8 cellular contexts compared by ENCODE assay signal in genomic region chr11:125110996-125111340, GRCh38. TPM values are rescaled to one million over a fixed set of nuclear protein-coding genes. Genes with fewer than 3 reads are reported as not detected.
A peak's percentile ranks its signal among the peaks of the same experiment; 100 is the strongest.
DNase-seq lines count a peak whose midpoint lies in the region; ATAC-seq and TF ChIP-seq lines count a peak whose summit lies in the region.

No MANE protein-coding gene starts in this region.

- H3K27ac ChIP-seq in HUES48 (ENCODE audit: low read depth, low read length) (peak overlapping the region; percentile 69), right atrium auricular region (peak overlapping the region; percentile 80 to 82), gastrocnemius medialis (peak overlapping the region; percentile 82 to 86 (median 84))

- TF ChIP-seq CTCF in right atrium auricular region (IDR thresholded peaks at IDR 0.05) (no peak), gastrocnemius medialis (IDR thresholded peaks at IDR 0.05 in 4 of 5, conservative IDR thresholded peaks at IDR 0.05 in 1 of 5) (no peak)

- H3K36me3 Mint-ChIP-seq in activated CD4-positive, alpha-beta memory T cell treated with anti-CD3 and anti-CD28 coated beads for 36 hours: no peaks in the 10 kb centered on the region

- H3K27me3 ChIP-seq in HUES48 (ENCODE audit: control insufficient read depth, insufficient read depth, low read length) (no peaks in the 10 kb centered on the region), right atrium auricular region (no peaks in the 10 kb centered on the region), gastrocnemius medialis (peaks cover 0 to 1% (median 0%) of the 10 kb centered on the region in 3 donors)

- peak overlapping the region; percentile 82 for H3K27ac Mint-ChIP-seq in activated CD4-positive, alpha-beta memory T cell treated with anti-CD3 and anti-CD28 coated beads for 36 hours

- H3K36me3 ChIP-seq in HUES48 (ENCODE audit: control insufficient read depth, insufficient read depth, low read length): peaks cover 6% of the 10 kb centered on the region; the same call in 1 of the 2 replicates
- H3K36me3 ChIP-seq in right atrium auricular region: no peaks in the 10 kb centered on the region
- H3K36me3 ChIP-seq in gastrocnemius medialis: no peaks in the 10 kb centered on the region

- POLR2A ChIA-PET in activated CD4-positive, alpha-beta memory T cell treated with anti-CD3 and anti-CD28 coated beads for 36 hours (lab: Charles Lee): interaction anchor here (1.8 to 2.6 kb wide), 2 partner anchors 13 to 157 kb away, joined by 9 to 12 read pairs; partner anchors contain the start of gene CCDC15

- H3K9ac ChIP-seq in HUES48 (ENCODE audit: low read depth, low read length): peak overlapping the region; percentile 63

- in situ Hi-C loops in gastrocnemius medialis (cut with MboI; ENCODE audit: low sequenced_read_pairs in 4 of 4): loop anchor here in 2 of 4 donors (10.0 to 25.0 kb wide), 3 partner anchors 156 to 776 kb away; partner anchors contain the start of genes CCDC15 (in 2 of the 2), EI24 (in 1 of the 2) and HYLS1 (in 1 of the 2)

- H3K9me3 ChIP-seq in HUES48 (ENCODE audit: control insufficient read depth, insufficient read depth, low read length) (peaks cover 12% of the 10 kb centered on the region), right atrium auricular region (no peaks in the 10 kb centered on the region), gastrocnemius medialis (no peaks in the 10 kb centered on the region)

- peaks cover 7% of the 10 kb centered on the region for H3K9me3 Mint-ChIP-seq in activated CD4-positive, alpha-beta memory T cell treated with anti-CD3 and anti-CD28 coated beads for 36 hours

- DNase-seq in Daoy (ENCODE audit: low read depth): peak; percentile 17
- DNase-seq in activated CD4-positive, alpha-beta memory T cell treated with anti-CD3 and anti-CD28 coated beads for 36 hours: peak; percentile 22
- DNase-seq in right atrium auricular region (ENCODE audit: low spot score): no peak
- DNase-seq in gastrocnemius medialis: no peak
- DNase-seq in NCI-H226: no peak
- no peak for DNase-seq in activated gamma-delta T cell treated with Interleukin-2 at 50 U/mL for 16 hours

- no peaks in the 10 kb centered on the region for H3K27me3 Mint-ChIP-seq in activated CD4-positive, alpha-beta memory T cell treated with anti-CD3 and anti-CD28 coated beads for 36 hours

- peak overlapping the region; percentile 88 for H3K4me3 Mint-ChIP-seq in activated CD4-positive, alpha-beta memory T cell treated with anti-CD3 and anti-CD28 coated beads for 36 hours

- CTCF ChIA-PET in activated CD4-positive, alpha-beta memory T cell treated with anti-CD3 and anti-CD28 coated beads for 36 hours (lab: Charles Lee): interaction anchor here (0.6 to 6.5 kb wide), 4 partner anchors 14 to 449 kb away, joined by 3 to 51 read pairs (median 18); no protein-coding TSS in a partner anchor

- peaks cover 10% of the 10 kb centered on the region for H3K4me1 ChIP-seq in HUES48 (ENCODE audit: control insufficient read depth, insufficient read depth, low read length)
- peaks cover 0 to 12% of the 10 kb centered on the region in 2 donors for H3K4me1 ChIP-seq in right atrium auricular region
- H3K4me1 ChIP-seq in gastrocnemius medialis: peaks cover 11 to 15% of the 10 kb centered on the region in 2 donors

- H3K4me1 Mint-ChIP-seq in activated CD4-positive, alpha-beta memory T cell treated with anti-CD3 and anti-CD28 coated beads for 36 hours (ENCODE audit: low read depth): peaks cover 16% of the 10 kb centered on the region

- TF ChIP-seq POLR2A in gastrocnemius medialis (IDR thresholded peaks at IDR 0.05): no peak

- intact Hi-C loops in activated CD4-positive, alpha-beta memory T cell treated with anti-CD3 and anti-CD28 coated beads for 36 hours (cut with micrococcal nuclease): loop anchor here (1.0 to 5.0 kb wide), 6 partner anchors 49 to 1370 kb away; partner anchors contain the start of genes CCDC15, HYLS1, SLC37A2 and ZNF202
- intact Hi-C loops in gastrocnemius medialis (cut with DNase I; ENCODE audit: low total_unique reads): loop anchor here (1.0 to 5.0 kb wide), 5 partner anchors 13 to 438 kb away; partner anchors contain the start of genes CCDC15, PKNOX2, SIAE and SPA17

- H3K4me3 ChIP-seq in HUES48 (ENCODE audit: low read depth, low read length) (peak overlapping the region; percentile 95), right atrium auricular region (peak overlapping the region; percentile 81 to 83), gastrocnemius medialis (peak overlapping the region; percentile 86 to 97 (median 92))

- no peak for ATAC-seq in gastrocnemius medialis
- ATAC-seq in HG03469 (IDR thresholded peaks at IDR 0.05; ENCODE audit: unreplicated experiment): no peak

RNA-seq across cellular contexts. Expression of gene TMEM218, which starts 0.5 kb away (rescaled TPM):
- 25.1 and 32.0 TPM in 2 replicates for total RNA-seq in Daoy (2014; rRNA removed; shearing (Covaris generic))
- 10 to 100 TPM; 12.8 to 14.8 TPM for total RNA-seq in activated CD4-positive, alpha-beta memory T cell treated with anti-CD3 and anti-CD28 coated beads for 36 hours
- total RNA-seq in right atrium auricular region (10 to 100 TPM in 1 of 2 donors, 1 to 10 TPM in 1; 8.3 to 15.3 TPM), gastrocnemius medialis (10 to 100 TPM in 1 of 4 donors, 1 to 10 TPM in 3; 6.3 to 11.2 (median 9.4) TPM)

RNA-seq across cellular contexts. Expression of gene SLC37A2, which starts 47.9 kb away (rescaled TPM):
- 4.1 and 4.2 TPM in 2 replicates for total RNA-seq in Daoy (2014; rRNA removed; shearing (Covaris generic))
- under 1 TPM; 0.46 to 0.93 TPM for total RNA-seq in activated CD4-positive, alpha-beta memory T cell treated with anti-CD3 and anti-CD28 coated beads for 36 hours
- 1 to 10 TPM; 2.0 to 4.2 TPM for total RNA-seq in right atrium auricular region
- 1 to 10 TPM in 3 of 4 donors, under 1 TPM in 1; 0.75 to 2.1 (median 1.5) TPM for total RNA-seq in gastrocnemius medialis

RNA-seq across cellular contexts. Expression of gene PKNOX2, which starts 53.6 kb away (rescaled TPM):
- 0.54 and 1.4 TPM in 2 replicates for total RNA-seq in Daoy (2014; rRNA removed; shearing (Covaris generic))
- not detected for total RNA-seq in activated CD4-positive, alpha-beta memory T cell treated with anti-CD3 and anti-CD28 coated beads for 36 hours
- 1 to 10 TPM; 5.5 to 6.9 TPM for total RNA-seq in right atrium auricular region
- 10 to 100 TPM in 1 of 4 donors, 1 to 10 TPM in 3; 3.7 to 11.7 (median 6.0) TPM for total RNA-seq in gastrocnemius medialis

Comparison
In these comparisons a context has a peak if more than half of its experiments do, and no peak if none do; other contexts are left out.
1. DNase-seq: peak in Daoy (single experiment) and activated CD4-positive, alpha-beta memory T cell treated with anti-CD3 and anti-CD28 coated beads for 36 hours (single experiment); none in right atrium auricular region (single experiment), gastrocnemius medialis (0 of 2), NCI-H226 (single experiment) and activated gamma-delta T cell treated with Interleukin-2 at 50 U/mL for 16 hours (single experiment).
2. Peak in every context shown above with its lines, with median percentiles within 50 percentile points of each other: H3K27ac ChIP-seq and H3K4me3 ChIP-seq.